ENCODE assay signal across 8 cellular contexts in the genomic region with DNA sequence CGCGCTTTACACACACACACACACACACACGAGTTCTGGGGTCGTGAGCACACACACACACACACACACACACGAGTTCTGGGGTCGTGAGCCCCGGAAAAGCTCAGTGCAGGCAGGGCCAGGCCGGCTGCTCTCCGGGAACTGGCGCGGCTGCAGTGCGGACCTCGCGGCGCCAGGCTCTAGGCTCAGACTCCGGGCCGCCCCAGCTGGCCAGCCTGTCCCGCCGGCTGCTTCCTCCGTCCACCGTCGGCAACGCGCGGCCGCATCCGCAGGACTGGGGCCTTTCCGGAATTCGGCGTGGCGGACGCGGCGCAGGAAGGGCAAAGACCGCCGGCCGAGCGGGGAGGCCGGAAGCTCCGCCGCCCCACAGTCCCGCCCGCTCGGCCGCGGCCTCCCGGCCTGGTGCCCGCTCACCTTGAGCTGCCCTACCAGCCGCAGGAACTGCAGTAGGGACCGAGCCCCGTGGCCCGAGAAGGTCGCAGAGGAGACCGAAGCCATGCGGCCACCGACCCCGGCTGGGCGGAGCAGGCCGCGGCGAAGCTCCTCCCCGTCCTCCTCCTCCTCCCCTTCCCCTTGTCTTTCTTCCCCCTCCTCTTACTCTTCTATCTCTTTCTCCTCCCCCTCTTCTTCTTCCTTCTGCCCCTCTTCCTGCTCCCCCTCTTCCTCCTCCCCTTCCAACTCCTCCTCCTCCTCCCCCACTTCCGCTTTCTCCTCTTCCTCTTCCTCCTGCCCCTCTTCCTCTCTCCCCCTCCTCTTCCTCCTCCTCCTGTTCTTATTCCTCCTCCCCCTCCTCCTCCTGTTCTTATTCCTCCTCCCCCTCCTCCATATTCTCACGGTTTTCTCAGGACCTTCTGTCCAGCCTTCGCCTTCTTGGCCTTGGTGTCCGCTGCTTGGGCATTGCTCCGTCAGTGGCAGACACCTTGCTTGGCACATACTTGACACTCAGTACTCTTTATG. TPM values are rescaled to one million over a fixed set of nuclear protein-coding genes. Genes with fewer than 3 reads are reported as not detected.
A peak's percentile ranks its signal among the peaks of the same experiment; 100 is the strongest.
DNase-seq lines count a peak whose midpoint lies in the region; ATAC-seq, FAIRE-seq and TF ChIP-seq lines count a peak whose summit lies in the region.

Gene HDDC2, minus strand, starts transcription at position 533 of the 957 bp plus-strand sequence. Its CDS starts 35 bp downstream, at position 498.

- H3K27ac Mint-ChIP-seq in activated naive CD8-positive, alpha-beta T cell treated with anti-CD3 and anti-CD28 coated beads for 36 hours = peak within 1 kb of the TSS; percentile 95

- H2AFZ ChIP-seq in SK-N-SH (ENCODE audit: low read depth) = peak within 1 kb of the TSS; percentile 82

- H3K4me3 ChIP-seq in DOHH2 (ENCODE audit: low read length) (peak within 1 kb of the TSS; percentile 94), HUES6 (ENCODE audit: low read depth, low read length) (peak within 1 kb of the TSS; percentile 79), SK-N-SH (ENCODE audit: low read depth in 2 of 2, low read length in 1 of 2) (peak within 1 kb of the TSS; percentile 60 to 74), ovary (peak within 1 kb of the TSS; percentile 75)

- H3K9ac ChIP-seq in HUES6 (ENCODE audit: low read length) = peak within 1 kb of the TSS; percentile 94
- H3K9ac ChIP-seq in SK-N-SH = peak within 1 kb of the TSS; percentile 72

- no peak for TF ChIP-seq CTCF in DOHH2 (IDR thresholded peaks at IDR 0.05; ENCODE audit: low read depth, low read length, poor library complexity, severe bottlenecking)
- no peak for TF ChIP-seq CTCF in SK-N-SH (IDR thresholded peaks at IDR 0.05)
- TF ChIP-seq CTCF in ovary (IDR thresholded peaks at IDR 0.05) = no peak

- H3K79me2 ChIP-seq in DOHH2 (ENCODE audit: control insufficient read depth, low read length) (peaks cover 48% of the 10 kb centered on the region), SK-N-SH (ENCODE audit: insufficient read depth) (peaks cover 5% of the 10 kb centered on the region; the same call in 1 of the 2 replicates)

- no peak for TF ChIP-seq RAD21 in SK-N-SH (IDR thresholded peaks at IDR 0.05; ENCODE audit: low read length)

- 15% methylated on average over 23 of the region's 67 CpGs for WGBS in SK-N-SH (ENCODE audit: low lambda C conversion rate)
- 2 to 4% (median 2%) methylated on average over 54 to 67 of the region's 67 CpGs for WGBS in ovary, 3 donors

- CTCF ChIA-PET in SK-N-SH (lab: Yijun Ruan, JAX) = interaction anchor here (0.6 to 3.5 kb wide), 9 partner anchors 9 to 1840 kb away, joined by 3 to 25 read pairs (median 4); partner anchors contain the start of genes HINT3 and TPD52L1

- intact Hi-C loops in head of caudate nucleus (cut with DNase I) (no loop called here), ovary (cut with DNase I) (loop anchor here (5.0 to 10.0 kb wide), 3 partner anchors 147 to 673 kb away; partner anchors contain the start of gene TPD52L1 (in 3 of the 4))

- ATAC-seq in GM21447 (IDR thresholded peaks at IDR 0.05; ENCODE audit: unreplicated experiment) = peak; percentile 80

- H3K36me3 ChIP-seq in DOHH2 (ENCODE audit: control insufficient read depth, low read length) = peaks cover 45% of the 10 kb centered on the region
- H3K36me3 ChIP-seq in HUES6 (ENCODE audit: control insufficient read depth, insufficient read depth, low read length) = peaks cover 33% of the 10 kb centered on the region
- peaks cover 9 to 26% of the 10 kb centered on the region in 2 experiments for H3K36me3 ChIP-seq in SK-N-SH (replicated peaks in 1 of 2; ENCODE audit: control insufficient read depth in 1 of 2, insufficient read depth in 2 of 2, low read length in 1 of 2)
- H3K36me3 ChIP-seq in ovary = no peaks in the 10 kb centered on the region

- H3F3A ChIP-seq in DOHH2 (ENCODE audit: control insufficient read depth, insufficient read depth) = peaks cover 11% of the 10 kb centered on the region
- peaks cover 7% of the 10 kb centered on the region for H3F3A ChIP-seq in SK-N-SH (replicated peaks; ENCODE audit: insufficient read depth)

- no peaks in the 10 kb centered on the region for H3K9me3 ChIP-seq in DOHH2 (ENCODE audit: control insufficient read depth, insufficient read depth, low read length)
- peaks cover 4% of the 10 kb centered on the region; the same call in 1 of the 2 replicates for H3K9me3 ChIP-seq in HUES6 (ENCODE audit: control insufficient read depth, insufficient read depth, low read depth, low read length)
- H3K9me3 ChIP-seq in SK-N-SH = no peaks in the 10 kb centered on the region
- H3K9me3 ChIP-seq in ovary = no peaks in the 10 kb centered on the region

- TF ChIP-seq EP300 in SK-N-SH (IDR thresholded peaks at IDR 0.05; ENCODE audit: borderline replicate concordance in 1 of 2, low read depth in 1 of 2, low read length in 1 of 2) (no peak; a peak in 1 of 4 replicates), ovary (IDR thresholded peaks at IDR 0.05) (no peak)

- H3K27me3 ChIP-seq in DOHH2 (ENCODE audit: control insufficient read depth, low read length) = peaks cover 3% of the 10 kb centered on the region; the same call in 1 of the 2 replicates
- H3K27me3 ChIP-seq in HUES6 (ENCODE audit: control insufficient read depth, insufficient read depth, low read length) = no peaks in the 10 kb centered on the region
- no peaks in the 10 kb centered on the region; the same call in 1 of the 2 replicates for H3K27me3 ChIP-seq in SK-N-SH (ENCODE audit: insufficient read depth)
- no peaks in the 10 kb centered on the region for H3K27me3 ChIP-seq in ovary

- H3K4me1 Mint-ChIP-seq in activated naive CD8-positive, alpha-beta T cell treated with anti-CD3 and anti-CD28 coated beads for 36 hours = peaks cover 47% of the 10 kb centered on the region

- TF ChIP-seq POLR2A in ovary (IDR thresholded peaks at IDR 0.05) = peak; percentile 22

- POLR2A ChIA-PET in SK-N-SH (lab: Yijun Ruan, JAX) = interaction anchor here (0.6 to 1.6 kb wide), 5 partner anchors 9 to 684 kb away, joined by 3 to 7 read pairs (median 4); partner anchors contain the start of genes NCOA7 and TRMT11

- H3K9me3 Mint-ChIP-seq in activated naive CD8-positive, alpha-beta T cell treated with anti-CD3 and anti-CD28 coated beads for 36 hours = peaks cover 4% of the 10 kb centered on the region

- no peaks in the 10 kb centered on the region for H4K20me1 ChIP-seq in DOHH2 (ENCODE audit: control insufficient read depth, insufficient read depth, low read depth, low read length)
- H4K20me1 ChIP-seq in SK-N-SH (ENCODE audit: insufficient read depth) = no peaks in the 10 kb centered on the region

- H3K27ac ChIP-seq in DOHH2 (ENCODE audit: low read depth, low read length) = peak within 1 kb of the TSS; percentile 65
- peak within 1 kb of the TSS; percentile 84 for H3K27ac ChIP-seq in HUES6 (ENCODE audit: low read depth, low read length)
- H3K27ac ChIP-seq in SK-N-SH (ENCODE audit: low read depth in 2 of 2, low read length in 1 of 2) = peak within 1 kb of the TSS; percentile 56 to 76
- peak within 1 kb of the TSS; percentile 31 to 70 for H3K27ac ChIP-seq in ovary

- H3K4me2 ChIP-seq in DOHH2 (ENCODE audit: low read length) (peak within 1 kb of the TSS; percentile 80), SK-N-SH (peak within 1 kb of the TSS; percentile 58)

- peak within 1 kb of the TSS; percentile 94 for H3K4me3 Mint-ChIP-seq in activated naive CD8-positive, alpha-beta T cell treated with anti-CD3 and anti-CD28 coated beads for 36 hours

- H3K4me1 ChIP-seq in DOHH2 (ENCODE audit: control insufficient read depth, low read length) (peaks cover 23% of the 10 kb centered on the region), HUES6 (ENCODE audit: control insufficient read depth, insufficient read depth, low read length) (no peaks in the 10 kb centered on the region), SK-N-SH (ENCODE audit: control insufficient read depth in 1 of 2, insufficient read depth in 2 of 2, low read depth in 1 of 2, low read length in 1 of 2) (peaks cover 0 to 8% of the 10 kb centered on the region in 2 experiments; a peak in 3 of 4 replicates), ovary (ENCODE audit: insufficient read depth) (peaks cover 11% of the 10 kb centered on the region)

- peak; percentile 89 for DNase-seq in SK-N-SH
- DNase-seq in activated naive CD8-positive, alpha-beta T cell treated with anti-CD3 and anti-CD28 coated beads for 36 hours = peak; percentile 55
- peak in 40 of 42 donors; percentile 20 to 77 (median 56) for DNase-seq in head of caudate nucleus
- peak; percentile 63 to 81 (median 72) for DNase-seq in ovary
- peak; percentile 76 for DNase-seq in urothelium cell line (ENCODE audit: low spot score)

- no peaks in the 10 kb centered on the region for H3K9me2 ChIP-seq in DOHH2 (replicated peaks; ENCODE audit: control insufficient read depth, low read length)
- no peaks in the 10 kb centered on the region for H3K9me2 ChIP-seq in SK-N-SH

- H3K36me3 Mint-ChIP-seq in activated naive CD8-positive, alpha-beta T cell treated with anti-CD3 and anti-CD28 coated beads for 36 hours = peaks cover 43% of the 10 kb centered on the region

- peaks cover 3% of the 10 kb centered on the region for H3K27me3 Mint-ChIP-seq in activated naive CD8-positive, alpha-beta T cell treated with anti-CD3 and anti-CD28 coated beads for 36 hours

- FAIRE-seq in urothelium cell line (lab: Jason Lieb, UNC) = no peak

TF ChIP-seq in SK-N-SH, 30 proteins besides CTCF, POLR2A, EP300 and RAD21 (continues in another document):
- TF ChIP-seq TCF12 (IDR thresholded peaks at IDR 0.05) = peak; percentile 8; the same call in 1 of the 2 replicates
- no peak for TF ChIP-seq FOSL2 (IDR thresholded peaks at IDR 0.05; ENCODE audit: borderline replicate concordance, low read depth)
- peak; percentile 8 for TF ChIP-seq CHD2 (IDR thresholded peaks at IDR 0.05; ENCODE audit: low read length, partially characterized antibody)
- TF ChIP-seq SIN3A (IDR thresholded peaks at IDR 0.05; ENCODE audit: borderline replicate concordance, low read depth, low read length) = no peak
- TF ChIP-seq TAF1 (IDR thresholded peaks at IDR 0.05; ENCODE audit: borderline replicate concordance, low read depth, low read length) = peak; percentile 53; the same call in 1 of the 2 replicates
- TF ChIP-seq RCOR1 (IDR thresholded peaks at IDR 0.05; ENCODE audit: low read length) = no peak
- TF ChIP-seq FOXM1 (IDR thresholded peaks at IDR 0.05; ENCODE audit: low read depth) = no peak
- TF ChIP-seq ELF1 (IDR thresholded peaks at IDR 0.05) = peak; percentile 42; the same call in 1 of the 2 replicates
- TF ChIP-seq POLR2AphosphoS5 (IDR thresholded peaks at IDR 0.05; ENCODE audit: low read depth, low read length) = peak; percentile 53; the same call in 1 of the 2 replicates
- peak; percentile 65; the same call in 1 of the 2 replicates for TF ChIP-seq MXI1 (IDR thresholded peaks at IDR 0.05; ENCODE audit: low read depth, low read length)
- peak; percentile 45 for TF ChIP-seq GABPA (IDR thresholded peaks at IDR 0.05; ENCODE audit: low read depth)
- no peak for TF ChIP-seq JUND (IDR thresholded peaks at IDR 0.05)

RNA-seq across cellular contexts. Expression of gene HDDC2, which starts in this region (rescaled TPM):
- polyA plus RNA-seq in SK-N-SH (2012; rRNA removed) (80.2 and 85.5 TPM in 2 replicates), ovary (10 to 100 TPM; 67.3 to 80.6 TPM)
- polyA plus RNA-seq in SK-N-SH (2012; cell fraction: cytosol; rRNA removed) = 89.1 and 111 TPM in 2 replicates
- 26.3 and 31.3 TPM in 2 replicates for polyA plus RNA-seq in SK-N-SH (2012; cell fraction: nucleus; rRNA removed)
- total RNA-seq in activated naive CD8-positive, alpha-beta T cell treated with anti-CD3 and anti-CD28 coated beads for 36 hours = 100 to 1,000 TPM; 130 to 131 TPM
- total RNA-seq in ovary = 10 to 100 TPM; 31.4 to 75.5 (median 54.4) TPM

Comparison
In these comparisons a context has a peak if more than half of its experiments do, and no peak if none do; other contexts are left out.
1. Peak in every context shown above with its lines: DNase-seq, ATAC-seq, H3K4me3 ChIP-seq and H3K27ac ChIP-seq.